ENCODE assay signal across 19 cellular contexts in genomic region chr6:11368264-11368663, GRCh38.
DNase-seq lines count a peak whose midpoint lies in the region; ATAC-seq and TF ChIP-seq lines count a peak whose summit lies in the region.
"Had no signal": no experiment of that assay in that cellular context is flagged by ENCODE, and none has a peak within 500 bp of the region (broad histone marks: within the 10 kb centered on the region; RNA-seq: fewer than 3 reads in every experiment).

No MANE protein-coding gene starts in this region.

- no peak for ATAC-seq in HG03342 (IDR thresholded peaks at IDR 0.05; ENCODE audit: unreplicated experiment)

- peak overlapping the region; percentile 74 for H3K27ac Mint-ChIP-seq in activated naive CD8-positive, alpha-beta T cell
- peak overlapping the region in 5 of 6 donors; percentile 9 to 95 (median 46) for H3K27ac Mint-ChIP-seq in immature natural killer cell

- TF ChIP-seq CTCF in smooth muscle cell (IDR thresholded peaks at IDR 0.05; ENCODE audit: borderline replicate concordance, insufficient read depth, poor library complexity, severe bottlenecking) = no peak

- no peaks in the 10 kb centered on the region for H3K27me3 ChIP-seq in smooth muscle cell (ENCODE audit: low read depth)
- H3K27me3 ChIP-seq: BE2C had no signal

- peak overlapping the region; percentile 57 for H3K4me3 Mint-ChIP-seq in activated naive CD8-positive, alpha-beta T cell
- H3K4me3 Mint-ChIP-seq in immature natural killer cell = no peak overlapping the region
- H3K4me3 Mint-ChIP-seq: activated T-cell treated with anti-CD3 and anti-CD28 coated beads, Interleukin-2, amount 50 U/mL, for 4 hours had no signal

- peaks cover 45% of the 10 kb centered on the region for H3K36me3 Mint-ChIP-seq in activated naive CD8-positive, alpha-beta T cell
- H3K36me3 Mint-ChIP-seq in immature natural killer cell = peaks cover 0 to 10% (median 5%) of the 10 kb centered on the region in 3 donors

- peaks cover 89% of the 10 kb centered on the region for H3K4me1 Mint-ChIP-seq in activated naive CD8-positive, alpha-beta T cell (ENCODE audit: low read depth)
- H3K4me1 Mint-ChIP-seq in immature natural killer cell = peaks cover 66 to 91% of the 10 kb centered on the region in 2 donors

- peak; percentile 17 for DNase-seq in HT1080 (ENCODE audit: low read depth)
- no peak for DNase-seq in immature natural killer cell
- no peak for DNase-seq in smooth muscle cell (lab: John Stamatoyannopoulos, UW; ENCODE audit: unreplicated experiment)
- no peak for DNase-seq in NCI-H128 (lab: John Stamatoyannopoulos, UW; ENCODE audit: unreplicated experiment)
- DNase-seq in NCI-H1048 (lab: John Stamatoyannopoulos, UW) = no peak
- DNase-seq: activated naive CD8-positive, alpha-beta T cell treated with anti-CD3 and anti-CD28 coated beads, Interleukin-2, amount 10 ng/mL, durations not matched to agents 7 days and 5 days; activated T-cell treated with anti-CD3 and anti-CD28 coated beads, Interleukin-2, amount 50 U/mL, for 4 hours; BE2C; caudate nucleus; DMS 273 treated with DMSO at 0.1 percent for 48 hours; effector CD8-positive, alpha-beta T cell; GOT3; hypothalamus; NCI-H1694; NCI-H2227 treated with DMSO at 0.1 percent for 48 hours; stimulated activated CD4-positive, alpha-beta T cell treated with anti-CD3 and anti-CD28 coated beads, Interleukin-2, amount 100 ng/mL, for 48 hours; SW 1271 had no signal

- no peaks in the 10 kb centered on the region for H3K79me2 ChIP-seq in smooth muscle cell (ENCODE audit: low read depth)

- H3K9ac ChIP-seq in smooth muscle cell (ENCODE audit: low read depth) = peak overlapping the region; percentile 47

- no peak overlapping the region for H3K4me3 ChIP-seq in smooth muscle cell

- no peak overlapping the region for H3K4me2 ChIP-seq in smooth muscle cell

- 95% methylated on average over 5 of the region's 5 CpGs for WGBS in smooth muscle cell (ENCODE audit: low lambda C conversion rate)

- no peaks in the 10 kb centered on the region for H4K20me1 ChIP-seq in smooth muscle cell (ENCODE audit: low read depth)

- no peaks in the 10 kb centered on the region for H3K9me3 ChIP-seq in smooth muscle cell (replicated peaks; ENCODE audit: low read depth)
- H3K9me3 ChIP-seq: BE2C had no signal

- peaks cover 4% of the 10 kb centered on the region for H3F3A ChIP-seq in smooth muscle cell (ENCODE audit: low read depth)

- no peaks in the 10 kb centered on the region for H3K9me3 Mint-ChIP-seq in activated naive CD8-positive, alpha-beta T cell (ENCODE audit: low read depth)
- peaks cover 0 to 2% (median 0%) of the 10 kb centered on the region in 6 donors for H3K9me3 Mint-ChIP-seq in immature natural killer cell
- H3K9me3 Mint-ChIP-seq: activated naive CD8-positive, alpha-beta T cell treated with anti-CD3 and anti-CD28 coated beads, Interleukin-2, amount 10 ng/mL, durations not matched to agents 7 days and 5 days had no signal

- peak overlapping the region; percentile 36 for H3K27ac ChIP-seq in smooth muscle cell (ENCODE audit: low read depth)

- H3K36me3 ChIP-seq in smooth muscle cell (ENCODE audit: low read depth) = no peaks in the 10 kb centered on the region
- H3K36me3 ChIP-seq: BE2C had no signal

- no peak overlapping the region for H2AFZ ChIP-seq in smooth muscle cell (ENCODE audit: low read depth)

- peaks cover 28% of the 10 kb centered on the region for H3K4me1 ChIP-seq in smooth muscle cell (ENCODE audit: low read depth)
- H3K4me1 ChIP-seq: BE2C had no signal

- H3K27me3 Mint-ChIP-seq in activated naive CD8-positive, alpha-beta T cell = no peaks in the 10 kb centered on the region
- no peaks in the 10 kb centered on the region for H3K27me3 Mint-ChIP-seq in immature natural killer cell (ENCODE audit: low read depth in 3 of 3)
- H3K27me3 Mint-ChIP-seq: activated naive CD8-positive, alpha-beta T cell treated with anti-CD3 and anti-CD28 coated beads, Interleukin-2, amount 10 ng/mL, durations not matched to agents 7 days and 5 days had no signal
